ENCODE assay signal across 8 cellular contexts in genomic region chr13:27043013-27043412, GRCh38.
A peak's percentile ranks its signal among the peaks of the same experiment; 100 is the strongest.
DNase-seq lines count a peak whose midpoint lies in the region; ATAC-seq and TF ChIP-seq lines count a peak whose summit lies in the region.

No MANE protein-coding gene starts in this region.

- no peak for TF ChIP-seq CTCF in heart left ventricle (IDR thresholded peaks at IDR 0.05)
- TF ChIP-seq CTCF in right atrium auricular region (IDR thresholded peaks at IDR 0.05): no peak
- TF ChIP-seq CTCF in fibroblast of the aortic adventitia (IDR thresholded peaks at IDR 0.05; ENCODE audit: insufficient read depth, low read length): no peak

- peaks cover 0 to 3% (median 0%) of the 10 kb centered on the region in 12 donors for H3K4me1 ChIP-seq in heart left ventricle
- no peaks in the 10 kb centered on the region for H3K4me1 ChIP-seq in right atrium auricular region

- DNase-seq in heart left ventricle (no peak), right atrium auricular region (ENCODE audit: low spot score) (no peak), SK-MEL-5 (ENCODE audit: low read depth, low spot score) (peak; percentile 75), fibroblast of the aortic adventitia (ENCODE audit: low read depth) (peak; percentile 95), skeletal muscle cell (ENCODE audit: low read depth) (peak; percentile 91), NCI-H146 treated with DMSO at 0.1 percent for 48 hours (lab: John Stamatoyannopoulos, UW; ENCODE audit: unreplicated experiment) (no peak)

- TF ChIP-seq POLR2A in heart left ventricle (IDR thresholded peaks at IDR 0.05): no peak

- intact Hi-C loops in heart left ventricle (cut with DNase I): no loop called here

- WGBS in heart left ventricle, 4 donors: 61 to 73% (median 66%) methylated on average over 6 of the region's 6 CpGs

- H3K4me3 ChIP-seq in heart left ventricle: no peak overlapping the region
- no peak overlapping the region for H3K4me3 ChIP-seq in right atrium auricular region
- H3K4me3 ChIP-seq in fibroblast of the aortic adventitia (ENCODE audit: low read depth, low read length): no peak overlapping the region
- no peak overlapping the region for H3K4me3 ChIP-seq in skeletal muscle cell (ENCODE audit: low read depth, low read length)

- ATAC-seq in heart left ventricle (peak in 3 of 4 donors; percentile 37 to 74 (median 70)), GM19324 (IDR thresholded peaks at IDR 0.05; ENCODE audit: low FRiP score, unreplicated experiment) (no peak), GM18517 (IDR thresholded peaks at IDR 0.05; ENCODE audit: unreplicated experiment) (no peak)

- H3K9me3 ChIP-seq in heart left ventricle: no peaks in the 10 kb centered on the region
- no peaks in the 10 kb centered on the region for H3K9me3 ChIP-seq in right atrium auricular region

- H3K36me3 ChIP-seq in heart left ventricle: no peaks in the 10 kb centered on the region
- no peaks in the 10 kb centered on the region for H3K36me3 ChIP-seq in right atrium auricular region

- H3K27me3 ChIP-seq in heart left ventricle: no peaks in the 10 kb centered on the region
- H3K27me3 ChIP-seq in right atrium auricular region: no peaks in the 10 kb centered on the region

- in situ Hi-C loops in SK-MEL-5 (cut with HindIII; ENCODE audit: low pct_unique_long_range_greater_than_20kb, low sequenced_read_pairs): no loop called here

- H3K27ac ChIP-seq in heart left ventricle (peak overlapping the region in 1 of 12 donors; percentile 38), right atrium auricular region (no peak overlapping the region)

Comparison
In these comparisons a context has a peak if more than half of its experiments do, and no peak if none do; other contexts are left out.
1. ATAC-seq: peak in heart left ventricle (3 of 4); none in GM19324 (single experiment) and GM18517 (single experiment).
2. DNase-seq: peak in SK-MEL-5 (single experiment), fibroblast of the aortic adventitia (single experiment) and skeletal muscle cell (single experiment); none in heart left ventricle (0 of 5), right atrium auricular region (single experiment) and NCI-H146 treated with DMSO at 0.1 percent for 48 hours (single experiment).